ENCODE assay signal across 9 cellular contexts in genomic region chr3:53975382-53975781, GRCh38.
"Had no signal": no experiment of that assay in that cellular context is flagged by ENCODE, and none has a peak within 500 bp of the region (broad histone marks: within the 10 kb centered on the region; RNA-seq: fewer than 3 reads in every experiment).

No MANE protein-coding gene starts in this region.

- H3K36me3 ChIP-seq: HAP-1 had no signal

- H3K4me3 ChIP-seq: GM23248, GM23338, HAP-1 had no signal

- H2AFZ ChIP-seq: GM23248, GM23338 had no signal

- ATAC-seq: GM23338, HCT116 had no signal

- DNase-seq: GM23248, GOT3, H7, H9, HCEC 1CT, HFFc6 had no signal

- H3K4me2 ChIP-seq: GM23338 had no signal

- H3K9ac ChIP-seq: GM23248 had no signal

- H3K9me3 ChIP-seq: HAP-1 had no signal

- H3K27ac ChIP-seq: GM23248 had no signal
